9 cellular contexts compared by ENCODE assay signal in genomic region chr2:10048501-10049171, GRCh38. TPM values are rescaled to one million over a fixed set of nuclear protein-coding genes. Genes with fewer than 3 reads are reported as not detected.
A peak's percentile ranks its signal among the peaks of the same experiment; 100 is the strongest.
DNase-seq lines count a peak whose midpoint lies in the region; ATAC-seq, FAIRE-seq and TF ChIP-seq lines count a peak whose summit lies in the region.
"Had no signal": no experiment of that assay in that cellular context is flagged by ENCODE, and none has a peak within 500 bp of the region (broad histone marks: within the 10 kb centered on the region; RNA-seq: fewer than 3 reads in every experiment).

No MANE protein-coding gene starts in this region.

- peaks cover 5% of the 10 kb centered on the region for H3K36me3 ChIP-seq in A673 (ENCODE audit: insufficient read depth, low read length, poor library complexity, severe bottlenecking)
- no peaks in the 10 kb centered on the region for H3K36me3 ChIP-seq in GM12878 (ENCODE audit: control insufficient read depth in 2 of 2, insufficient read depth in 2 of 2, low read length in 1 of 2)

- H4K20me1 ChIP-seq in GM12878 (ENCODE audit: control insufficient read depth, insufficient read depth) = no peaks in the 10 kb centered on the region

- H3K9ac ChIP-seq in GM12878 (ENCODE audit: control insufficient read depth, insufficient read depth, low read length) = no peak overlapping the region

- TF ChIP-seq CTCF in A673 (conservative IDR thresholded peaks at IDR 0.05; ENCODE audit: low read depth, low read length) (peak; percentile 82), GM12878 (IDR thresholded peaks at IDR 0.05 in 2 of 3, conservative IDR thresholded peaks at IDR 0.05 in 1 of 3; ENCODE audit: control insufficient read depth in 2 of 3, extremely low read depth in 1 of 3, insufficient read depth in 1 of 3, low read depth in 3 of 3, low read length in 3 of 3) (peak; percentile 53 to 73 (median 58))

- SMC1A ChIA-PET in GM12878 (lab: Charles Lee; ENCODE audit: uncharacterized antibody, unreplicated experiment) = interaction anchor here (0.6 to 5.2 kb wide), 22 partner anchors 8 to 478 kb away, joined by 3 to 46 read pairs (median 4); no protein-coding TSS in a partner anchor

- RAD21 ChIA-PET in GM12878 (lab: Charles Lee; ENCODE audit: unreplicated experiment) = interaction anchor here (0.6 to 4.6 kb wide), 16 partner anchors 8 to 543 kb away, joined by 3 to 70 read pairs (median 4); no protein-coding TSS in a partner anchor

- 43% methylated on average over 10 of the region's 10 CpGs for WGBS in GM12878 (ENCODE audit: insufficient coverage, insufficient replicate concordance, low lambda C conversion rate, missing lambda C conversion rate)

- H3K4me1 ChIP-seq in A673 (ENCODE audit: insufficient read depth, low read length, poor library complexity, severe bottlenecking) (no peaks in the 10 kb centered on the region), GM12878 (ENCODE audit: control insufficient read depth, insufficient read depth, low read length) (no peaks in the 10 kb centered on the region)

- no peaks in the 10 kb centered on the region for H3K9me3 ChIP-seq in A673 (ENCODE audit: low read depth, low read length, poor library complexity, severe bottlenecking)
- peaks cover 2% of the 10 kb centered on the region; the same call in 1 of the 3 replicates for H3K9me3 ChIP-seq in GM12878 (replicated peaks; ENCODE audit: control insufficient read depth, insufficient read depth, low read length)

- intact Hi-C loops in A673 (cut with micrococcal nuclease; ENCODE audit: unreplicated experiment) = loop anchor here (2.0 to 5.0 kb wide), 2 partner anchors 66 to 234 kb away; no protein-coding TSS in a partner anchor
- intact Hi-C loops in GM12878 (cut with micrococcal nuclease; ENCODE audit: unreplicated experiment) = loop anchor here (1.0 kb wide), 3 partner anchors 64 to 249 kb away; no protein-coding TSS in a partner anchor

- TF ChIP-seq RAD21 in GM12878 (IDR thresholded peaks at IDR 0.05; ENCODE audit: insufficient read depth, low read depth, low read length) = peak; percentile 72

- H3K79me2 ChIP-seq in GM12878 (ENCODE audit: control insufficient read depth, insufficient read depth, low read length) = no peaks in the 10 kb centered on the region

- POLR2A ChIA-PET in A673 (lab: Charles Lee; ENCODE audit: low non-redundant PET) (interaction anchor here (0.6 kb wide), 1 partner anchor 64 kb away, joined by 5 read pairs; no protein-coding TSS in a partner anchor), GM12878 (lab: Charles Lee) (interaction anchor here (0.6 kb wide), 1 partner anchor 138 kb away, joined by 3 read pairs; no protein-coding TSS in a partner anchor)

- in situ Hi-C loops in GM12878 (cut with MboI) = loop anchor here (5.0 kb wide), 1 partner anchor 236 kb away; no protein-coding TSS in a partner anchor

- no peak overlapping the region for H3K4me2 ChIP-seq in GM12878 (ENCODE audit: control insufficient read depth, insufficient read depth)

- H3K27me3 ChIP-seq in A673 (replicated peaks; ENCODE audit: insufficient read depth, low read depth, low read length, poor library complexity) (no peaks in the 10 kb centered on the region), GM12878 (replicated peaks in 1 of 2; ENCODE audit: control insufficient read depth in 2 of 2, insufficient read depth in 2 of 2, low read length in 1 of 2) (no peaks in the 10 kb centered on the region)

- no peak for TF ChIP-seq EP300 in GM12878 (IDR thresholded peaks at IDR 0.05; ENCODE audit: borderline replicate concordance in 1 of 2, control insufficient read depth in 1 of 2, low read depth in 2 of 2, low read length in 2 of 2)

- TF ChIP-seq POLR2A in GM12878 (IDR thresholded peaks at IDR 0.05; ENCODE audit: low read depth, low read length) = no peak

- H3K27ac ChIP-seq in A673 (ENCODE audit: low read depth, low read length, poor library complexity, severe bottlenecking) (no peak overlapping the region), GM12878 (ENCODE audit: control insufficient read depth, insufficient read depth) (no peak overlapping the region)
- H3K27ac ChIP-seq: epithelial cell of prostate had no signal

- DNase-seq in A673 (ENCODE audit: low spot score) = peak; percentile 75
- peak; percentile 74 for DNase-seq in GM03348 (ENCODE audit: low spot score)
- DNase-seq in NCI-H2196 (lab: John Stamatoyannopoulos, UW; ENCODE audit: unreplicated experiment) = peak; percentile 41
- no peak for DNase-seq in GM12878 (ENCODE audit: low read depth, low spot score)
- DNase-seq in kidney tubule cell (ENCODE audit: low spot score) = peak; percentile 57
- peak; percentile 42 for DNase-seq in ureter (ENCODE audit: low spot score)
- DNase-seq in activated CD4-positive, alpha-beta T cell treated with anti-CD3 and anti-CD28 coated beads, Interleukin-2, amount 50 U/mL, for 48 hours = no peak

- no TSS peak for BruUV-seq in A673 (replicated peaks; lab: Mats Ljungman, UMichigan)
- no TSS peak for BruUV-seq in GM12878 (replicated peaks; lab: Mats Ljungman, UMichigan)

- ATAC-seq in GM12878 = peak; percentile 73
- no peak for ATAC-seq in GM18861 (IDR thresholded peaks at IDR 0.05; ENCODE audit: unreplicated experiment)

- no peak for FAIRE-seq in GM12878 (lab: Jason Lieb, UNC)

- H3K4me3 ChIP-seq in A673 (ENCODE audit: low read depth, low read length, poor library complexity, severe bottlenecking) (no peak overlapping the region), GM12878 (no peak overlapping the region)

- H2AFZ ChIP-seq in GM12878 (ENCODE audit: control insufficient read depth, low read depth, low read length) = no peak overlapping the region

- CTCF ChIA-PET in A673 (lab: Charles Lee) = interaction anchor here (0.6 to 3.4 kb wide), 7 partner anchors 42 to 466 kb away, joined by 3 to 40 read pairs (median 5); partner anchors contain the start of gene TAF1B
- CTCF ChIA-PET in GM12878 (lab: Yijun Ruan, JAX) = interaction anchor here (0.5 to 10.0 kb wide), 33 partner anchors 9 to 908 kb away, joined by 3 to 164 read pairs (median 4); no protein-coding TSS in a partner anchor

TF ChIP-seq in GM12878, 131 proteins besides CTCF, POLR2A, EP300 and RAD21 (continues in another document):
- no peak for TF ChIP-seq YBX1 (IDR thresholded peaks at IDR 0.05)
- TF ChIP-seq ZSCAN29 (IDR thresholded peaks at IDR 0.05) = no peak
- TF ChIP-seq SMC3 (IDR thresholded peaks at IDR 0.05; ENCODE audit: borderline replicate concordance, low read length) = peak; percentile 76; the same call in 1 of the 2 replicates
- no peak for TF ChIP-seq LARP7 (IDR thresholded peaks at IDR 0.05)
- no peak for TF ChIP-seq IRF5 (IDR thresholded peaks at IDR 0.05; ENCODE audit: borderline replicate concordance)
- peak; percentile 99 for TF ChIP-seq ZNF384 (IDR thresholded peaks at IDR 0.05; ENCODE audit: borderline replicate concordance, low read depth, low read length)
- no peak for TF ChIP-seq KLF5 (IDR thresholded peaks at IDR 0.05; ENCODE audit: partially characterized antibody)
- no peak for TF ChIP-seq CREB1 (IDR thresholded peaks at IDR 0.05; ENCODE audit: low read depth)

RNA-seq across cellular contexts. Expression of gene KLF11, which starts 5.3 kb away (rescaled TPM):
- total RNA-seq in A673 (2021) (2.8 and 3.0 TPM in 2 replicates), GM12878 (2014; rRNA removed) (0.23 and 0.27 TPM in 2 replicates), GM12878 (2014; rRNA removed; fragmentation: Illumina TruSeq; extraction: Trizol) (0.13 and 0.18 TPM in 2 replicates), GM12878 (2021) (0.18 and 0.19 TPM in 2 replicates), ureter (18.8 TPM)
- 0.83 and 0.94 TPM in 2 replicates for total RNA-seq in GM12878 (2013; cell fraction: nucleolus; rRNA removed)
- 0.67 TPM for polyA plus RNA-seq in GM12878 (2011; ENCODE audit: low read depth)
- polyA plus RNA-seq in GM12878 (2011; rRNA removed) (0.53 and 0.54 TPM in 2 replicates), GM12878 (2014; fragmentation: Illumina TruSeq; extraction: Trizol) (0.21 and 0.22 TPM in 2 replicates), GM12878 (2014; fragmentation: Nextera tagmentation; extraction: Ambion mirVana) (under 1 TPM; 0.03 to 0.11 TPM), GM12878 (2014; rRNA removed) (0.13 and 0.14 TPM in 2 replicates), GM12878 (2016; fragmentation: Nextera tagmentation; extraction: Ambion mirVana) (under 1 TPM in 1 of 2 experiments, not detected in 1; 0.04 TPM)
- 0.40 and 0.74 TPM in 2 replicates for polyA plus RNA-seq in GM12878 (2011; cell fraction: cytosol; rRNA removed)
- 0.18 and 0.27 TPM in 2 replicates for polyA plus RNA-seq in GM12878 (2011; cell fraction: nucleus; rRNA removed)
- polyA plus RNA-seq in GM12878 (2012) = 0.76 and 1.3 TPM in 2 replicates
- 0.46 and 1.4 TPM in 2 replicates for polyA minus RNA-seq in GM12878 (2011; rRNA and poly(A)+ RNA removed)
- polyA minus RNA-seq in GM12878 (2011; cell fraction: cytosol; rRNA and poly(A)+ RNA removed) = 0.53 and 0.83 TPM in 2 replicates
- 0.12 and 0.48 TPM in 2 replicates for polyA minus RNA-seq in GM12878 (2011; cell fraction: nucleus; rRNA and poly(A)+ RNA removed)

RNA-seq across cellular contexts. Expression of gene CYS1, which starts 31.6 kb away (rescaled TPM):
- not detected in 2 replicates for total RNA-seq in A673 (2021)
- 2.1 and 2.7 TPM in 2 replicates for total RNA-seq in GM12878 (2013; cell fraction: nucleolus; rRNA removed)
- 5.8 and 7.5 TPM in 2 replicates for total RNA-seq in GM12878 (2014; rRNA removed)
- 2.8 and 3.0 TPM in 2 replicates for total RNA-seq in GM12878 (2014; rRNA removed; fragmentation: Illumina TruSeq; extraction: Trizol)
- 5.8 and 6.4 TPM in 2 replicates for total RNA-seq in GM12878 (2021)
- 1.5 TPM for polyA plus RNA-seq in GM12878 (2011; ENCODE audit: low read depth)
- 2.7 and 4.2 TPM in 2 replicates for polyA plus RNA-seq in GM12878 (2011; rRNA removed)
- 5.6 and 9.3 TPM in 2 replicates for polyA plus RNA-seq in GM12878 (2011; cell fraction: cytosol; rRNA removed)
- polyA plus RNA-seq in GM12878 (2011; cell fraction: nucleus; rRNA removed) = 4.6 and 5.1 TPM in 2 replicates
- 3.4 and 5.3 TPM in 2 replicates for polyA plus RNA-seq in GM12878 (2012)
- polyA plus RNA-seq in GM12878 (2014; fragmentation: Illumina TruSeq; extraction: Trizol) = 0.76 and 2.1 TPM in 2 replicates
- polyA plus RNA-seq in GM12878 (2014; fragmentation: Nextera tagmentation; extraction: Ambion mirVana) = under 1 TPM; 0.35 to 0.90 TPM
- polyA plus RNA-seq in GM12878 (2014; rRNA removed) = 4.8 and 5.1 TPM in 2 replicates
- polyA plus RNA-seq in GM12878 (2016; fragmentation: Nextera tagmentation; extraction: Ambion mirVana) = 1 to 10 TPM in 1 of 2 experiments, under 1 TPM in 1; 0.96 to 1.3 TPM
- polyA minus RNA-seq in GM12878 (2011; rRNA and poly(A)+ RNA removed) = 1.5 and 6.0 TPM in 2 replicates
- 2.1 and 3.9 TPM in 2 replicates for polyA minus RNA-seq in GM12878 (2011; cell fraction: cytosol; rRNA and poly(A)+ RNA removed)
- polyA minus RNA-seq in GM12878 (2011; cell fraction: nucleus; rRNA and poly(A)+ RNA removed) = 1.5 and 2.4 TPM in 2 replicates
- 4.0 TPM for total RNA-seq in ureter

Comparison
In these comparisons a context has a peak if more than half of its experiments do, and no peak if none do; other contexts are left out.
1. DNase-seq: peak in A673 (single experiment), GM03348 (single experiment), NCI-H2196 (single experiment), kidney tubule cell (single experiment) and ureter (single experiment); none in GM12878 (single experiment) and activated CD4-positive, alpha-beta T cell treated with anti-CD3 and anti-CD28 coated beads, Interleukin-2, amount 50 U/mL, for 48 hours (0 of 2).